16 cellular contexts compared by ENCODE assay signal in genomic region chr20:13035399-13036173, GRCh38. TPM values are rescaled to one million over a fixed set of nuclear protein-coding genes. Genes with fewer than 3 reads are reported as not detected.
DNase-seq lines count a peak whose midpoint lies in the region; ATAC-seq and TF ChIP-seq lines count a peak whose summit lies in the region.
"Had no signal": no experiment of that assay in that cellular context is flagged by ENCODE, and none has a peak within 500 bp of the region (broad histone marks: within the 10 kb centered on the region; RNA-seq: fewer than 3 reads in every experiment).

No MANE protein-coding gene starts in this region.

- WGBS in body of pancreas, 2 donors = 13 to 18% methylated on average over 2 of the region's 2 CpGs
- 21% methylated on average over 2 of the region's 2 CpGs for WGBS in liver

- no peak overlapping the region for H3K9ac ChIP-seq in liver (ENCODE audit: low read depth in 1 of 2, low read length in 2 of 2)

- TF ChIP-seq RAD21 in liver (IDR thresholded peaks at IDR 0.05) = no peak

- no peaks in the 10 kb centered on the region for H3K9me3 ChIP-seq in body of pancreas
- no peaks in the 10 kb centered on the region for H3K9me3 ChIP-seq in liver (ENCODE audit: control insufficient read depth in 4 of 4, low read length in 3 of 4)
- H3K9me3 ChIP-seq: BE2C had no signal

- no peaks in the 10 kb centered on the region for H3K36me3 ChIP-seq in body of pancreas (replicated peaks in 1 of 2; ENCODE audit: insufficient read depth in 1 of 2, low read depth in 2 of 2)
- peaks cover 0 to 3% (median 1%) of the 10 kb centered on the region in 4 donors for H3K36me3 ChIP-seq in liver (ENCODE audit: control insufficient read depth in 4 of 4, insufficient read depth in 3 of 4, low read depth in 1 of 4, low read length in 3 of 4)
- H3K36me3 ChIP-seq: BE2C had no signal

- no peak overlapping the region for H3K4me3 ChIP-seq in body of pancreas
- H3K4me3 ChIP-seq in liver (ENCODE audit: low read depth in 1 of 3, low read length in 3 of 3) = no peak overlapping the region

- H3K27me3 ChIP-seq in body of pancreas (no peaks in the 10 kb centered on the region), liver (ENCODE audit: control insufficient read depth in 4 of 4, insufficient read depth in 4 of 4, low read length in 3 of 4) (no peaks in the 10 kb centered on the region)
- H3K27me3 ChIP-seq: BE2C had no signal

- ATAC-seq in body of pancreas = peak; percentile 48
- no peak for ATAC-seq in GM21737 (IDR thresholded peaks at IDR 0.05; ENCODE audit: unreplicated experiment)
- ATAC-seq in GM18861 (IDR thresholded peaks at IDR 0.05; ENCODE audit: unreplicated experiment) = no peak
- ATAC-seq: CD8-positive, alpha-beta T cell had no signal

- DNase-seq in HT-29 (ENCODE audit: low spot score) (peak; percentile 29), body of pancreas (no peak), NCI-H146 (lab: John Stamatoyannopoulos, UW) (no peak), GM19238 (ENCODE audit: insufficient read length, low spot score) (no peak)
- DNase-seq: BE2C; CD8-positive, alpha-beta T cell; COR-L47; DMS153; DMS79 treated with DMSO at 0.1 percent for 48 hours; EL; HCEC 1CT; HFFc6 had no signal

- peaks cover 9% of the 10 kb centered on the region for H3K4me1 ChIP-seq in body of pancreas
- H3K4me1 ChIP-seq in liver (ENCODE audit: control insufficient read depth in 4 of 4, insufficient read depth in 4 of 4, low read length in 3 of 4) = peaks cover 0 to 10% (median 1%) of the 10 kb centered on the region in 4 donors
- H3K4me1 ChIP-seq: BE2C had no signal

- H3K27ac ChIP-seq in body of pancreas (peak overlapping the region in 2 of 4 donors; percentile 10 to 53), liver (ENCODE audit: low read depth in 1 of 2, low read length in 2 of 2) (no peak overlapping the region)

- TF ChIP-seq POLR2A in body of pancreas (IDR thresholded peaks at IDR 0.05) = no peak

- TF ChIP-seq CTCF in body of pancreas (IDR thresholded peaks at IDR 0.05) = no peak
- no peak for TF ChIP-seq CTCF in liver (IDR thresholded peaks at IDR 0.05; ENCODE audit: low read depth, low read length, missing input control)

- intact Hi-C loops in body of pancreas (cut with DNase I) = no loop called here

TF ChIP-seq in liver, 16 proteins besides CTCF, POLR2A, EP300 and RAD21:
- TF ChIP-seq JUND (IDR thresholded peaks at IDR 0.05) (peak in 1 of 2 donors; percentile 10), FOXA1 (IDR thresholded peaks at IDR 0.05) (no peak), SP1 (IDR thresholded peaks at IDR 0.05) (peak; percentile 21)

RNA-seq across cellular contexts. Expression of gene SPTLC3, which starts 26.8 kb away (rescaled TPM):
- 0.94 and 1.1 TPM in 2 replicates for total RNA-seq in HT-29 (2014; rRNA removed; shearing (Covaris generic))
- total RNA-seq in body of pancreas (10 to 100 TPM in 1 of 2 donors, 1 to 10 TPM in 1; 5.3 to 18.4 TPM), liver (10 to 100 TPM; 30.4 to 40.9 TPM)
- 10 to 100 TPM in 1 of 2 donors, 1 to 10 TPM in 1; 4.2 to 10.5 TPM for polyA plus RNA-seq in liver
- total RNA-seq: HFFc6 had no signal
- polyA plus RNA-seq: CD14-positive monocyte had no signal
